In the genomic region with DNA sequence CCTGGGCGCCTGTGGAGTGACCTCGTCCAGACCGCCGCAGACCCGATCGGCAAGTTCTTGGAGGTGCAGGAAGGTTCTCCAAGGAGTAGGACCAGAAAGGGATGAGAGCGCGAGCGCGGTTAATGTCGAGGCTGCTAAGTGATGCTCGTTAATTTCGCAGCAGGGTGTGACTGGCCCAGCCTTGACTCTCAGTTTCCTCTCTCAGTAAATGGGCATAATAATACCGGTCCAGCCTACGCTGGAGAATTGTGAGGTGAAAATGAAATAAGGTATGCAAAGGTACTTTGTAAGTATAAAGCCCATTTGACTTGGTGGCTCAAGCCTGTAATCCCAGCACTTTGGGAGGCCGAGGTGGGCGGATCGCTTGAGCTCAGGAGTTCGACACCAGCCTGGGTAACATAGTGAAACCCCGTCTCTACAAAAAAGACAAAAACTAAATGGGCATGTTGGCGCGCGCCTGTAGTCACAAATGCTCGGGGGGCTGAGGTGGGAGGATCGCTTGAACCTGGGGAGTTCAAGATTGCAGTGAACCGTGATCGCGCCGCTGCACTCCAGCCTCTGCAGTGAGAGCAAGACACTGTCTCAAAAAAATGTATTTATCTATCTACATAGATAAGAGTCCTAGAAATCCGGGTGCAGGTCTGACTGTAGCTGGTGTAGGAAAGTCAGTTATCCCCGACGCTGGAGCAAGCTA, we compare ENCODE assay signal across 7 cellular contexts. TPM values are rescaled to one million over a fixed set of nuclear protein-coding genes. Genes with fewer than 3 reads are reported as not detected.
DNase-seq lines count a peak whose midpoint lies in the region; ATAC-seq, FAIRE-seq and TF ChIP-seq lines count a peak whose summit lies in the region.

No MANE protein-coding gene starts in this region.

- peak; percentile 12 for ATAC-seq in GM18873 (IDR thresholded peaks at IDR 0.05; ENCODE audit: low FRiP score, unreplicated experiment)
- peak; percentile 67; the same call in 2 of the 3 replicates for ATAC-seq in K562
- no peak for ATAC-seq in GM21390 (IDR thresholded peaks at IDR 0.05; ENCODE audit: unreplicated experiment)
- ATAC-seq in HG03432 (IDR thresholded peaks at IDR 0.05; ENCODE audit: unreplicated experiment): no peak

- H3K4me1 ChIP-seq in K562 (replicated peaks in 1 of 2; ENCODE audit: control insufficient read depth in 2 of 2, insufficient read depth in 2 of 2, low read length in 2 of 2) (peaks cover 8 to 12% of the 10 kb centered on the region in 2 experiments; a peak in 3 of 5 replicates), transverse colon (peaks cover 4 to 27% (median 17%) of the 10 kb centered on the region in 4 donors)

- no peak for FAIRE-seq in K562 (lab: Jason Lieb, UNC)

- TSS peak; percentile 42 for BruUV-seq in K562 (replicated peaks; lab: Mats Ljungman, UMichigan)

- peak; percentile 2 for DNase-seq in KBM-7
- no peak for DNase-seq in K562 (ENCODE audit: extremely low read depth in 1 of 4, low spot score in 3 of 4)
- DNase-seq in lower leg skin (ENCODE audit: low spot score in 2 of 2): no peak
- DNase-seq in transverse colon: peak; percentile 9

- H3K27ac ChIP-seq in K562 (ENCODE audit: extremely low read depth, low read depth, low read length) (no peak overlapping the region), transverse colon (peak overlapping the region; percentile 91 to 95 (median 92))

- in situ Hi-C loops in KBM-7 (cut with MboI; ENCODE audit: low pct_unique_long_range_greater_than_20kb, low sequenced_read_pairs): no loop called here
- in situ Hi-C loops in K562 (cut with MboI): no loop called here
- in situ Hi-C loops in transverse colon (cut with MboI; ENCODE audit: low pct_ligation_motif_present in 1 of 4, low pct_unique_long_range_greater_than_20kb in 1 of 4, low sequenced_read_pairs in 3 of 4): no loop called here

- no peak for TF ChIP-seq RAD21 in K562 (CRISPR knock-in tag; conservative IDR thresholded peaks at IDR 0.05 in 1 of 2, IDR thresholded peaks at IDR 0.05 in 1 of 2)

- H3K79me2 ChIP-seq in K562 (ENCODE audit: control insufficient read depth, insufficient read depth, low read length): no peaks in the 10 kb centered on the region

- H3K9ac ChIP-seq in K562 (ENCODE audit: insufficient read depth in 1 of 2, low read depth in 2 of 2, low read length in 2 of 2): peak overlapping the region; percentile 55 to 92; a peak in 3 of 4 replicates

- H3K36me3 ChIP-seq in K562 (ENCODE audit: control insufficient read depth, insufficient read depth, low read length): no peaks in the 10 kb centered on the region
- no peaks in the 10 kb centered on the region for H3K36me3 ChIP-seq in transverse colon

- intact Hi-C loops in K562 (cut with micrococcal nuclease): no loop called here
- intact Hi-C loops in lower leg skin (cut with DNase I; ENCODE audit: low total_unique reads): no loop called here
- intact Hi-C loops in transverse colon (cut with DNase I; ENCODE audit: low total_unique reads): no loop called here

- peak overlapping the region; percentile 97 for H2AFZ ChIP-seq in K562 (ENCODE audit: low read depth, low read length)

- peak overlapping the region; percentile 86 for H3K4me2 ChIP-seq in K562 (ENCODE audit: insufficient read depth, low read length)

- POLR2A ChIA-PET in K562 (lab: Yijun Ruan, JAX): interaction anchor here (0.6 kb wide), 1 partner anchor 285 kb away, joined by 3 read pairs; no protein-coding TSS in a partner anchor

- TF ChIP-seq EP300 in K562 (IDR thresholded peaks at IDR 0.05; ENCODE audit: low read length) (no peak), transverse colon (IDR thresholded peaks at IDR 0.05; ENCODE audit: low read depth) (no peak)

- H3K9me1 ChIP-seq in K562 (ENCODE audit: control insufficient read depth, insufficient read depth, low read length): no peaks in the 10 kb centered on the region

- no peak for TF ChIP-seq CTCF in K562 (IDR thresholded peaks at IDR 0.05 in 2 of 3, conservative IDR thresholded peaks at IDR 0.05 in 1 of 3; ENCODE audit: insufficient read depth in 2 of 3, low read depth in 1 of 3, low read length in 3 of 3)
- TF ChIP-seq CTCF in lower leg skin (IDR thresholded peaks at IDR 0.05): no peak
- no peak for TF ChIP-seq CTCF in transverse colon (IDR thresholded peaks at IDR 0.05)

- 40% methylated on average over 32 of the region's 32 CpGs for WGBS in K562 (ENCODE audit: insufficient coverage, low coverage, missing lambda C conversion rate)
- 10 to 13% methylated on average over 28 to 31 of the region's 32 CpGs for WGBS in lower leg skin, 2 donors
- WGBS in transverse colon (ENCODE audit: low coverage in 1 of 2), 2 donors: 15% methylated on average over 32 of the region's 32 CpGs; no CpG with 5 or more reads in 1 of the 2 donors

- TF ChIP-seq POLR2A in K562 (conservative IDR thresholded peaks at IDR 0.05) (no peak), lower leg skin (IDR thresholded peaks at IDR 0.05) (no peak), transverse colon (IDR thresholded peaks at IDR 0.05) (no peak)

- CTCF ChIA-PET in K562 (lab: Yijun Ruan, JAX; ENCODE audit: low intra/inter-chr PET ratio): no interaction called here

- H3K9me3 ChIP-seq in K562 (replicated peaks; ENCODE audit: control insufficient read depth, insufficient read depth, low read depth, low read length): no peaks in the 10 kb centered on the region
- H3K9me3 ChIP-seq in transverse colon: no peaks in the 10 kb centered on the region

- H3K27me3 ChIP-seq in K562 (ENCODE audit: control insufficient read depth in 2 of 2, insufficient read depth in 2 of 2, low read length in 2 of 2) (peaks cover 14% of the 10 kb centered on the region in 2 experiments; a peak in 4 of 5 replicates), transverse colon (no peaks in the 10 kb centered on the region)

- H3K4me3 ChIP-seq in K562 (peak overlapping the region; percentile 81), lower leg skin (ENCODE audit: low read depth, poor library complexity, severe bottlenecking) (peak overlapping the region; percentile 96), transverse colon (peak overlapping the region; percentile 71 to 89 (median 84))

- no peaks in the 10 kb centered on the region for H4K20me1 ChIP-seq in K562 (replicated peaks; ENCODE audit: control insufficient read depth, insufficient read depth, low read length)

TF ChIP-seq in K562, 482 proteins besides CTCF, POLR2A, EP300 and RAD21 (continues in another document):
- TF ChIP-seq MTA3 (IDR thresholded peaks at IDR 0.05; ENCODE audit: borderline replicate concordance) (0 out of 2 replicates have a peak, but pooled peaks have one; percentile 7), ATF7 (IDR thresholded peaks at IDR 0.05) (0 out of 2 replicates have a peak, but pooled peaks have one; percentile 27), ZNF24 (IDR thresholded peaks at IDR 0.05) (0 out of 2 replicates have a peak, but pooled peaks have one; percentile 11), MEF2D (tag; conservative IDR thresholded peaks at IDR 0.05; ENCODE audit: low read depth) (no peak), HMG20B (CRISPR knock-in tag; IDR thresholded peaks at IDR 0.05) (0 out of 2 replicates have a peak, but pooled peaks have one; percentile 42), NR3C1 (CRISPR knock-in tag; IDR thresholded peaks at IDR 0.05) (0 out of 2 replicates have a peak, but pooled peaks have one; percentile 60), PPARD (CRISPR knock-in tag; IDR thresholded peaks at IDR 0.05) (no peak), GATA2 (CRISPR knock-in tag; IDR thresholded peaks at IDR 0.05) (no peak)
- TF ChIP-seq, protein P1, sequence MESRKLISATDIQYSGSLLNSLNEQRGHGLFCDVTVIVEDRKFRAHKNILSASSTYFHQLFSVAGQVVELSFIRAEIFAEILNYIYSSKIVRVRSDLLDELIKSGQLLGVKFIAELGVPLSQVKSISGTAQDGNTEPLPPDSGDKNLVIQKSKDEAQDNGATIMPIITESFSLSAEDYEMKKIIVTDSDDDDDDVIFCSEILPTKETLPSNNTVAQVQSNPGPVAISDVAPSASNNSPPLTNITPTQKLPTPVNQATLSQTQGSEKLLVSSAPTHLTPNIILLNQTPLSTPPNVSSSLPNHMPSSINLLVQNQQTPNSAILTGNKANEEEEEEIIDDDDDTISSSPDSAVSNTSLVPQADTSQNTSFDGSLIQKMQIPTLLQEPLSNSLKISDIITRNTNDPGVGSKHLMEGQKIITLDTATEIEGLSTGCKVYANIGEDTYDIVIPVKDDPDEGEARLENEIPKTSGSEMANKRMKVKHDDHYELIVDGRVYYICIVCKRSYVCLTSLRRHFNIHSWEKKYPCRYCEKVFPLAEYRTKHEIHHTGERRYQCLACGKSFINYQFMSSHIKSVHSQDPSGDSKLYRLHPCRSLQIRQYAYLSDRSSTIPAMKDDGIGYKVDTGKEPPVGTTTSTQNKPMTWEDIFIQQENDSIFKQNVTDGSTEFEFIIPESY (CRISPR knock-in tag; IDR thresholded peaks at IDR 0.05): peak; percentile 51; the same call in 1 of the 2 replicates

RNA-seq across cellular contexts. Expression of a gene that starts 0.6 kb away (rescaled TPM):
- 11.1 and 16.4 TPM in 2 replicates for total RNA-seq in K562 (2011; cell fraction: chromatin; rRNA removed; ENCODE audit: low replicate concordance)
- 1.8 and 4.7 TPM in 2 replicates for total RNA-seq in K562 (2011; cell fraction: nucleolus; rRNA removed)
- total RNA-seq in K562 (2011; cell fraction: nucleoplasm; rRNA removed): 4.4 and 5.3 TPM in 2 replicates
- total RNA-seq in K562 (2014; rRNA removed): 0.36 and 0.53 TPM in 2 replicates
- total RNA-seq in K562 (2014; rRNA removed; fragmentation: Illumina TruSeq; extraction: Trizol): 1.0 and 1.1 TPM in 2 replicates
- total RNA-seq in K562 (2015; rRNA removed; fragmentation: Illumina TruSeq; extraction: Trizol): 0.72 and 1.1 TPM in 2 replicates
- 0.83 and 1.5 TPM in 2 replicates for total RNA-seq in K562 (2021)
- 1.0 and 1.6 TPM in 2 replicates for polyA plus RNA-seq in K562 (2011; rRNA removed)
- polyA plus RNA-seq in K562 (2011; cell fraction: cytosol; rRNA removed): 0.37 and 0.65 TPM in 2 replicates
- 1.6 and 2.0 TPM in 2 replicates for polyA plus RNA-seq in K562 (2011; cell fraction: nucleus; rRNA removed)
- 0.66 and 1.6 TPM in 2 replicates for polyA plus RNA-seq in K562 (2012)
- 0.48 and 0.56 TPM in 2 replicates for polyA plus RNA-seq in K562 (2014; fragmentation: Illumina TruSeq; extraction: Trizol)
- polyA plus RNA-seq in K562 (2014; fragmentation: Nextera tagmentation; extraction: Ambion mirVana): under 1 TPM; 0.08 to 0.10 TPM
- 0.58 and 1.4 TPM in 2 replicates for polyA plus RNA-seq in K562 (2014; rRNA removed)
- 6.7 and 7.7 TPM in 2 replicates for polyA minus RNA-seq in K562 (2011; rRNA and poly(A)+ RNA removed)
- polyA minus RNA-seq in K562 (2011; cell fraction: cytosol; rRNA and poly(A)+ RNA removed): 0.67 and 1.1 TPM in 2 replicates
- polyA minus RNA-seq in K562 (2011; cell fraction: nucleus; rRNA and poly(A)+ RNA removed): 4.3 and 6.8 TPM in 2 replicates
- 10 to 100 TPM; 10.6 to 16.6 (median 15.1) TPM for total RNA-seq in lower leg skin
- total RNA-seq in transverse colon: 10 to 100 TPM in 3 of 4 donors, 1 to 10 TPM in 1; 8.6 to 34.1 (median 30.8) TPM

Comparison
In these comparisons a context has a peak if more than half of its experiments do, and no peak if none do; other contexts are left out.
1. ATAC-seq: peak in GM18873 (single experiment) and K562 (single experiment); none in GM21390 (single experiment) and HG03432 (single experiment).
2. DNase-seq: peak in KBM-7 (single experiment) and transverse colon (single experiment); none in K562 (0 of 4) and lower leg skin (0 of 2).
3. Peak in every context shown above with its lines, with median percentiles within 50 percentile points of each other: H3K4me3 ChIP-seq.